In genomic region chr1:24364975-24365678, GRCh38 we compare ENCODE assay signal across 10 cellular contexts. TPM values are rescaled to one million over a fixed set of nuclear protein-coding genes. Genes with fewer than 3 reads are reported as not detected.
DNase-seq lines count a peak whose midpoint lies in the region; ATAC-seq lines count a peak whose summit lies in the region.
"Had no signal": no experiment of that assay in that cellular context is flagged by ENCODE, and none has a peak within 500 bp of the region (broad histone marks: within the 10 kb centered on the region; RNA-seq: fewer than 3 reads in every experiment).

No MANE protein-coding gene starts in this region.

- H3K27me3 ChIP-seq in MG63 = no peaks in the 10 kb centered on the region

- no peak overlapping the region for H3K4me3 Mint-ChIP-seq in activated CD8-positive, alpha-beta memory T cell treated with anti-CD3 and anti-CD28 coated beads, Interleukin-2, amount 10 ng/mL, durations not matched to agents 7 days and 5 days
- H3K4me3 Mint-ChIP-seq in activated T-helper 17 cell treated with anti-CD3 and anti-CD28 coated beads, Interleukin-2, amount 50 U/mL, for 72 hours = peak overlapping the region; percentile 35
- H3K4me3 Mint-ChIP-seq: neural crest cell had no signal

- no peaks in the 10 kb centered on the region for H3K36me3 Mint-ChIP-seq in activated CD8-positive, alpha-beta memory T cell treated with anti-CD3 and anti-CD28 coated beads, Interleukin-2, amount 10 ng/mL, durations not matched to agents 7 days and 5 days
- no peaks in the 10 kb centered on the region for H3K36me3 Mint-ChIP-seq in activated T-helper 17 cell treated with anti-CD3 and anti-CD28 coated beads, Interleukin-2, amount 50 U/mL, for 72 hours (ENCODE audit: low read depth)

- peaks cover 11% of the 10 kb centered on the region for H3K9me3 ChIP-seq in MG63

- no peak overlapping the region for H3K4me3 ChIP-seq in MG63

- H3K9me3 Mint-ChIP-seq in activated CD8-positive, alpha-beta memory T cell treated with anti-CD3 and anti-CD28 coated beads, Interleukin-2, amount 10 ng/mL, durations not matched to agents 7 days and 5 days (ENCODE audit: low read depth) = no peaks in the 10 kb centered on the region
- H3K9me3 Mint-ChIP-seq in activated T-helper 17 cell treated with anti-CD3 and anti-CD28 coated beads, Interleukin-2, amount 50 U/mL, for 72 hours = no peaks in the 10 kb centered on the region
- H3K9me3 Mint-ChIP-seq: neural crest cell had no signal

- peak overlapping the region; percentile 81 for H3K27ac Mint-ChIP-seq in activated CD8-positive, alpha-beta memory T cell treated with anti-CD3 and anti-CD28 coated beads, Interleukin-2, amount 10 ng/mL, durations not matched to agents 7 days and 5 days
- H3K27ac Mint-ChIP-seq in activated T-helper 17 cell treated with anti-CD3 and anti-CD28 coated beads, Interleukin-2, amount 50 U/mL, for 72 hours = peak overlapping the region; percentile 63

- H3K36me3 ChIP-seq in MG63 = peaks cover 8% of the 10 kb centered on the region

- peak; percentile 69 for DNase-seq in activated CD8-positive, alpha-beta memory T cell treated with anti-CD3 and anti-CD28 coated beads, Interleukin-2, amount 10 ng/mL, durations not matched to agents 7 days and 5 days
- no peak for DNase-seq in activated CD8-positive, alpha-beta memory T cell treated with anti-CD3 and anti-CD28 coated beads, Interleukin-2, amount 50 U/mL, for 48 hours
- DNase-seq in MG63 = peak; percentile 81
- peak; percentile 95 for DNase-seq in kidney tubule cell (ENCODE audit: low spot score)
- DNase-seq in DMS53 (lab: John Stamatoyannopoulos, UW) = no peak
- DNase-seq in NCI-H1092 (lab: John Stamatoyannopoulos, UW) = no peak
- DNase-seq: DND-41 had no signal

- no peaks in the 10 kb centered on the region for H3K27me3 Mint-ChIP-seq in activated CD8-positive, alpha-beta memory T cell treated with anti-CD3 and anti-CD28 coated beads, Interleukin-2, amount 10 ng/mL, durations not matched to agents 7 days and 5 days
- no peaks in the 10 kb centered on the region for H3K27me3 Mint-ChIP-seq in activated T-helper 17 cell treated with anti-CD3 and anti-CD28 coated beads, Interleukin-2, amount 50 U/mL, for 72 hours

- CTCF ChIA-PET in activated CD8-positive, alpha-beta memory T cell treated with anti-CD3 and anti-CD28 coated beads, Interleukin-2, amount 10 ng/mL, durations not matched to agents 7 days and 5 days (lab: Charles Lee) = interaction anchor here (1.0 to 2.3 kb wide), 6 partner anchors 20 to 173 kb away, joined by 3 to 8 read pairs (median 4); no protein-coding TSS in a partner anchor

- peak; percentile 98 for ATAC-seq in activated CD8-positive, alpha-beta memory T cell treated with anti-CD3 and anti-CD28 coated beads, Interleukin-2, amount 10 ng/mL, durations not matched to agents 7 days and 5 days
- peak; percentile 99 for ATAC-seq in activated T-helper 17 cell treated with anti-CD3 and anti-CD28 coated beads, Interleukin-2, amount 50 U/mL, for 72 hours (replicated peaks)
- ATAC-seq in HG03159 (IDR thresholded peaks at IDR 0.05; ENCODE audit: unreplicated experiment) = no peak

- peaks cover 24% of the 10 kb centered on the region for H3K4me1 Mint-ChIP-seq in activated CD8-positive, alpha-beta memory T cell treated with anti-CD3 and anti-CD28 coated beads, Interleukin-2, amount 10 ng/mL, durations not matched to agents 7 days and 5 days
- peaks cover 10% of the 10 kb centered on the region for H3K4me1 Mint-ChIP-seq in activated T-helper 17 cell treated with anti-CD3 and anti-CD28 coated beads, Interleukin-2, amount 50 U/mL, for 72 hours

RNA-seq across cellular contexts. Expression of gene GRHL3, which starts 46.0 kb away (rescaled TPM):
- total RNA-seq in activated CD8-positive, alpha-beta memory T cell treated with anti-CD3 and anti-CD28 coated beads, Interleukin-2, amount 10 ng/mL, durations not matched to agents 7 days and 5 days = under 1 TPM in 1 of 2 experiments, not detected in 1; 0.85 TPM
- total RNA-seq in MG63 (2014; rRNA removed; shearing (Covaris generic); ENCODE audit: low replicate concordance) = not detected in 2 replicates
- not detected for total RNA-seq in activated T-helper 17 cell treated with anti-CD3 and anti-CD28 coated beads, Interleukin-2, amount 50 U/mL, for 72 hours

RNA-seq across cellular contexts. Expression of gene STPG1, which starts 48.5 kb away (rescaled TPM):
- total RNA-seq in activated CD8-positive, alpha-beta memory T cell treated with anti-CD3 and anti-CD28 coated beads, Interleukin-2, amount 10 ng/mL, durations not matched to agents 7 days and 5 days = 1 to 10 TPM; 5.6 to 9.2 TPM
- 5.7 and 7.2 TPM in 2 replicates for total RNA-seq in MG63 (2014; rRNA removed; shearing (Covaris generic); ENCODE audit: low replicate concordance)
- total RNA-seq in activated T-helper 17 cell treated with anti-CD3 and anti-CD28 coated beads, Interleukin-2, amount 50 U/mL, for 72 hours = 1 to 10 TPM; 6.5 to 7.0 TPM

RNA-seq across cellular contexts. Expression of gene NIPAL3, which starts 50.5 kb away (rescaled TPM):
- 10 to 100 TPM; 35.4 to 44.2 TPM for total RNA-seq in activated CD8-positive, alpha-beta memory T cell treated with anti-CD3 and anti-CD28 coated beads, Interleukin-2, amount 10 ng/mL, durations not matched to agents 7 days and 5 days
- total RNA-seq in MG63 (2014; rRNA removed; shearing (Covaris generic); ENCODE audit: low replicate concordance) = 44.1 and 45.5 TPM in 2 replicates
- total RNA-seq in activated T-helper 17 cell treated with anti-CD3 and anti-CD28 coated beads, Interleukin-2, amount 50 U/mL, for 72 hours = 10 to 100 TPM; 30.0 to 38.5 TPM

Comparison
In these comparisons a context has a peak if more than half of its experiments do, and no peak if none do; other contexts are left out.
1. DNase-seq: peak in activated CD8-positive, alpha-beta memory T cell treated with anti-CD3 and anti-CD28 coated beads, Interleukin-2, amount 10 ng/mL, durations not matched to agents 7 days and 5 days (single experiment), MG63 (single experiment) and kidney tubule cell (single experiment); none in activated CD8-positive, alpha-beta memory T cell treated with anti-CD3 and anti-CD28 coated beads, Interleukin-2, amount 50 U/mL, for 48 hours (single experiment), DMS53 (single experiment) and NCI-H1092 (single experiment).